Comparison of ENCODE assay signal across 1 cellular context in genomic region chr1:113042336-113043143, GRCh38.
TF ChIP-seq lines count a peak whose summit lies in the region.

No MANE protein-coding gene starts in this region.

TF ChIP-seq in HepG2, 621 proteins besides CTCF, POLR2A, EP300 and RAD21 (continued from another document and continues in another):
- TF ChIP-seq ZNF761 (CRISPR knock-in tag; conservative IDR thresholded peaks at IDR 0.05) (no peak), ETV5 (CRISPR knock-in tag; IDR thresholded peaks at IDR 0.05; ENCODE audit: borderline replicate concordance) (no peak), SRF (IDR thresholded peaks at IDR 0.05; ENCODE audit: low read depth, low read length) (no peak), KMT2B (CRISPR knock-in tag; IDR thresholded peaks at IDR 0.05) (no peak), IRF2 (CRISPR knock-in tag; IDR thresholded peaks at IDR 0.05) (peak; percentile 41; the same call in 1 of the 2 replicates), ZNF280D (CRISPR knock-in tag; IDR thresholded peaks at IDR 0.05) (no peak), ARID5B (CRISPR knock-in tag; IDR thresholded peaks at IDR 0.05) (0 out of 2 replicates have a peak, but pooled peaks have one; percentile 9), ATF6 (CRISPR knock-in tag; conservative IDR thresholded peaks at IDR 0.05) (no peak), MAFG (CRISPR knock-in tag; IDR thresholded peaks at IDR 0.05) (no peak), NR2F2 (IDR thresholded peaks at IDR 0.05; ENCODE audit: borderline replicate concordance, low read depth) (no peak), SRSF9 (IDR thresholded peaks at IDR 0.05; ENCODE audit: borderline replicate concordance, insufficient read depth, low read depth, low read length, poor library complexity, severe bottlenecking) (no peak), GTF3A (CRISPR knock-in tag; conservative IDR thresholded peaks at IDR 0.05) (no peak), HBP1 (CRISPR knock-in tag; IDR thresholded peaks at IDR 0.05; ENCODE audit: low read depth) (0 out of 2 replicates have a peak, but pooled peaks have one; percentile 25), HNF1B (CRISPR knock-in tag; IDR thresholded peaks at IDR 0.05) (peak; percentile 63; the same call in 1 of the 2 replicates), ZNF441 (CRISPR knock-in tag; IDR thresholded peaks at IDR 0.05; ENCODE audit: borderline replicate concordance) (no peak), ZBTB43 (CRISPR knock-in tag; conservative IDR thresholded peaks at IDR 0.05) (no peak), HOMEZ (CRISPR knock-in tag; IDR thresholded peaks at IDR 0.05; ENCODE audit: low read depth) (no peak), ZNF382 (CRISPR knock-in tag; IDR thresholded peaks at IDR 0.05; ENCODE audit: borderline replicate concordance) (no peak), KLF15 (CRISPR knock-in tag; IDR thresholded peaks at IDR 0.05; ENCODE audit: borderline replicate concordance) (no peak), SNAPC2 (CRISPR knock-in tag; IDR thresholded peaks at IDR 0.05) (0 out of 2 replicates have a peak, but pooled peaks have one; percentile 39), TMF1 (CRISPR knock-in tag; IDR thresholded peaks at IDR 0.05; ENCODE audit: low read depth) (0 out of 2 replicates have a peak, but pooled peaks have one; percentile 45), ZNF639 (CRISPR knock-in tag; conservative IDR thresholded peaks at IDR 0.05) (no peak), JARID2 (CRISPR knock-in tag; IDR thresholded peaks at IDR 0.05; ENCODE audit: insufficient replicate concordance) (no peak), ZNF570 (CRISPR knock-in tag; IDR thresholded peaks at IDR 0.05; ENCODE audit: borderline replicate concordance) (no peak), MIXL1 (CRISPR knock-in tag; IDR thresholded peaks at IDR 0.05) (0 out of 2 replicates have a peak, but pooled peaks have one; percentile 28), ZNF496 (CRISPR knock-in tag; IDR thresholded peaks at IDR 0.05; ENCODE audit: insufficient replicate concordance) (no peak), ZNF326 (CRISPR knock-in tag; IDR thresholded peaks at IDR 0.05; ENCODE audit: borderline replicate concordance) (no peak), YY1 (IDR thresholded peaks at IDR 0.05; ENCODE audit: insufficient read depth, insufficient replicate concordance, low read depth, low read length) (no peak), POLR2AphosphoS2 (IDR thresholded peaks at IDR 0.05; ENCODE audit: low read depth, low read length) (no peak), ZMAT5 (CRISPR knock-in tag; IDR thresholded peaks at IDR 0.05; ENCODE audit: borderline replicate concordance, low read depth) (no peak), SKIL (CRISPR knock-in tag; IDR thresholded peaks at IDR 0.05; ENCODE audit: borderline replicate concordance) (no peak), SIN3B (IDR thresholded peaks at IDR 0.05; ENCODE audit: low read length) (no peak), ZNF276 (CRISPR knock-in tag; IDR thresholded peaks at IDR 0.05; ENCODE audit: low read depth) (no peak), NR2C2 (CRISPR knock-in tag; IDR thresholded peaks at IDR 0.05; ENCODE audit: borderline replicate concordance) (no peak)
